ENCODE assay signal across 8 cellular contexts in genomic region chr20:53706511-53707031, GRCh38.
A peak's percentile ranks its signal among the peaks of the same experiment; 100 is the strongest.
DNase-seq lines count a peak whose midpoint lies in the region; ATAC-seq, FAIRE-seq and TF ChIP-seq lines count a peak whose summit lies in the region.

No MANE protein-coding gene starts in this region.

- H3K27ac ChIP-seq in A549 (peak overlapping the region in 1 of 2 experiments; percentile 46; a peak in 3 of 6 replicates), endodermal cell (ENCODE audit: low read depth, low read length) (no peak overlapping the region), sigmoid colon (peak overlapping the region in 2 of 4 donors; percentile 21 to 52)

- H3K4me3 ChIP-seq in A549 (no peak overlapping the region), endodermal cell (ENCODE audit: low read length) (no peak overlapping the region), sigmoid colon (no peak overlapping the region)

- H3K36me3 ChIP-seq in endodermal cell (ENCODE audit: control insufficient read depth, insufficient read depth, low read length) (no peaks in the 10 kb centered on the region), sigmoid colon (no peaks in the 10 kb centered on the region)

- peak overlapping the region; percentile 46 for H3K27ac Mint-ChIP-seq in endodermal cell

- TF ChIP-seq POLR2A in A549 (IDR thresholded peaks at IDR 0.05; ENCODE audit: low read length) (no peak), sigmoid colon (IDR thresholded peaks at IDR 0.05) (peak in 1 of 2 donors; percentile 1)

- H3K9me3 Mint-ChIP-seq in endodermal cell = no peaks in the 10 kb centered on the region

- H3K9ac ChIP-seq in endodermal cell (ENCODE audit: extremely low read depth, low read length, poor library complexity, severe bottlenecking) = no peak overlapping the region

- no peak overlapping the region for H3K4me3 Mint-ChIP-seq in endodermal cell

- peaks cover 17% of the 10 kb centered on the region for H3K4me1 ChIP-seq in A549
- peaks cover under 1% of the 10 kb centered on the region for H3K4me1 ChIP-seq in endodermal cell (ENCODE audit: control insufficient read depth, insufficient read depth, low read length)
- peaks cover 0 to 19% (median 14%) of the 10 kb centered on the region in 4 donors for H3K4me1 ChIP-seq in sigmoid colon

- H3K36me3 Mint-ChIP-seq in endodermal cell (ENCODE audit: low read depth) = no peaks in the 10 kb centered on the region

- CTCF ChIA-PET in A549 (lab: Yijun Ruan, JAX) = no interaction called here

- H3K27me3 ChIP-seq in endodermal cell (ENCODE audit: control insufficient read depth, insufficient read depth, low read length, poor library complexity, severe bottlenecking) = no peaks in the 10 kb centered on the region
- no peaks in the 10 kb centered on the region for H3K27me3 ChIP-seq in sigmoid colon

- peak; percentile 54 to 58; a peak in 4 of 6 replicates for ATAC-seq in A549
- peak; percentile 54 for ATAC-seq in GM18907 (IDR thresholded peaks at IDR 0.05; ENCODE audit: unreplicated experiment)
- ATAC-seq in HG03280 (IDR thresholded peaks at IDR 0.05; ENCODE audit: unreplicated experiment) = no peak

- 76% methylated on average over 5 of the region's 5 CpGs for WGBS in A549 (ENCODE audit: missing lambda C conversion rate)
- WGBS in endodermal cell (ENCODE audit: insufficient coverage in 1 of 2, insufficient read length in 1 of 2), 2 experiments = 73 to 75% methylated on average over 5 of the region's 5 CpGs
- whole genome bisulfite sequencing in sigmoid colon, 2 donors = 31 to 61% methylated on average over 5 of the region's 5 CpGs

- peaks cover 21% of the 10 kb centered on the region for H3K4me1 Mint-ChIP-seq in endodermal cell

- no peak for DNase-seq in A549 (ENCODE audit: low read depth in 1 of 2, low spot score in 1 of 2)
- peak; percentile 24 to 48 for DNase-seq in NCI-H524 (lab: John Stamatoyannopoulos, UW)
- DNase-seq in endodermal cell = no peak
- peak; percentile 25 for DNase-seq in stromal cell of bone marrow (ENCODE audit: low read depth)
- DNase-seq in OCI-M2 (lab: John Stamatoyannopoulos, UW; ENCODE audit: unreplicated experiment) = no peak
- DNase-seq in sigmoid colon = no peak

- H3K27me3 Mint-ChIP-seq in endodermal cell (ENCODE audit: insufficient read depth) = no peaks in the 10 kb centered on the region

- H3K9me3 ChIP-seq in A549 (no peaks in the 10 kb centered on the region), endodermal cell (ENCODE audit: control insufficient read depth, low read length) (no peaks in the 10 kb centered on the region), sigmoid colon (no peaks in the 10 kb centered on the region)

- TF ChIP-seq EP300 in A549 (IDR thresholded peaks at IDR 0.05) (no peak), sigmoid colon (IDR thresholded peaks at IDR 0.05) (no peak)

- POLR2A ChIA-PET in A549 (lab: Yijun Ruan, JAX) = no interaction called here

- intact Hi-C loops in sigmoid colon (cut with DNase I) = no loop called here

- no peak for FAIRE-seq in A549 (lab: Jason Lieb, UNC)

- no peak for TF ChIP-seq CTCF in A549 (IDR thresholded peaks at IDR 0.05)
- TF ChIP-seq CTCF in endodermal cell (conservative IDR thresholded peaks at IDR 0.05) = no peak
- TF ChIP-seq CTCF in sigmoid colon (IDR thresholded peaks at IDR 0.05) = no peak

- no peak for TF ChIP-seq RAD21 in A549 (conservative IDR thresholded peaks at IDR 0.05 in 1 of 2, IDR thresholded peaks at IDR 0.05 in 1 of 2)

- H3K4me2 ChIP-seq in A549 = no peak overlapping the region

TF ChIP-seq in A549, 52 proteins besides CTCF, POLR2A, EP300 and RAD21:
- TF ChIP-seq KDM5A (IDR thresholded peaks at IDR 0.05) (no peak), E2F6 (IDR thresholded peaks at IDR 0.05; ENCODE audit: borderline replicate concordance, low read depth) (no peak), PBX3 (IDR thresholded peaks at IDR 0.05) (no peak), HEYL (CRISPR knock-in tag; IDR thresholded peaks at IDR 0.05) (no peak), HES2 (IDR thresholded peaks at IDR 0.05) (no peak), KDM1A (IDR thresholded peaks at IDR 0.05; ENCODE audit: low read depth) (no peak), ATOH8 (CRISPR knock-in tag; IDR thresholded peaks at IDR 0.05; ENCODE audit: low read depth) (no peak), FOXS1 (CRISPR knock-in tag; IDR thresholded peaks at IDR 0.05) (no peak), CEBPB (IDR thresholded peaks at IDR 0.05) (no peak), MAZ (IDR thresholded peaks at IDR 0.05; ENCODE audit: borderline replicate concordance, low read depth, low read length) (no peak), GATA3 (IDR thresholded peaks at IDR 0.05; ENCODE audit: borderline replicate concordance) (no peak), NPAS2 (CRISPR knock-in tag; IDR thresholded peaks at IDR 0.05; ENCODE audit: borderline replicate concordance) (no peak), TFCP2L1 (CRISPR knock-in tag; IDR thresholded peaks at IDR 0.05) (no peak)

Comparison
In these comparisons a context has a peak if more than half of its experiments do, and no peak if none do; other contexts are left out.
1. DNase-seq: peak in NCI-H524 (2 of 2) and stromal cell of bone marrow (single experiment); none in A549 (0 of 2), endodermal cell (single experiment), OCI-M2 (single experiment) and sigmoid colon (single experiment).